Comparison of ENCODE assay signal across 26 cellular contexts in genomic region chr11:124756033-124756752, GRCh38. TPM values are rescaled to one million over a fixed set of nuclear protein-coding genes. Genes with fewer than 3 reads are reported as not detected.
DNase-seq lines count a peak whose midpoint lies in the region; ATAC-seq and TF ChIP-seq lines count a peak whose summit lies in the region.
"Had no signal": no experiment of that assay in that cellular context is flagged by ENCODE, and none has a peak within 500 bp of the region (broad histone marks: within the 10 kb centered on the region; RNA-seq: fewer than 3 reads in every experiment).

No MANE protein-coding gene starts in this region.

- H2BK120ac ChIP-seq in trophoblast cell (ENCODE audit: insufficient read depth, low read length, poor library complexity), result no peak overlapping the region

- no peak overlapping the region for H2AK5ac ChIP-seq in trophoblast cell (ENCODE audit: low read length)

- POLR2A ChIA-PET in WTC11 (lab: Charles Lee), result no interaction called here

- H3K27ac Mint-ChIP-seq in GM23338 (no peak overlapping the region), WTC11 (no peak overlapping the region), endothelial cell (ENCODE audit: unreplicated experiment) (no peak overlapping the region)
- H3K27ac Mint-ChIP-seq: HFFc6 had no signal

- H4K20me1 ChIP-seq in GM23338 (replicated peaks; ENCODE audit: insufficient read depth), result peaks cover 13% of the 10 kb centered on the region

- no peak overlapping the region for H4K8ac ChIP-seq in trophoblast cell (ENCODE audit: low read depth, low read length)

- H4K91ac ChIP-seq in trophoblast cell (ENCODE audit: low read depth, low read length), result no peak overlapping the region

- no peak for TF ChIP-seq CTCF in GM23338 (conservative IDR thresholded peaks at IDR 0.05; ENCODE audit: low read depth in 2 of 2)
- no peak for TF ChIP-seq CTCF in WTC11 (IDR thresholded peaks at IDR 0.05)
- no peak for TF ChIP-seq CTCF in endothelial cell (IDR thresholded peaks at IDR 0.05; ENCODE audit: unreplicated experiment)
- TF ChIP-seq CTCF in prostate gland (IDR thresholded peaks at IDR 0.05), result no peak

- peaks cover 45% of the 10 kb centered on the region for H3K4me1 Mint-ChIP-seq in GM23338
- peaks cover 56% of the 10 kb centered on the region for H3K4me1 Mint-ChIP-seq in WTC11
- H3K4me1 Mint-ChIP-seq in endothelial cell (ENCODE audit: unreplicated experiment), result peaks cover 64% of the 10 kb centered on the region

- H3K4ac ChIP-seq in trophoblast cell (ENCODE audit: low read depth, low read length), result no peak overlapping the region

- no peak overlapping the region for H3K14ac ChIP-seq in trophoblast cell (ENCODE audit: low read length)

- H3K4me1 ChIP-seq in GM23338 (ENCODE audit: insufficient read depth), result peaks cover 68% of the 10 kb centered on the region
- peaks cover 5 to 19% of the 10 kb centered on the region in 2 experiments for H3K4me1 ChIP-seq in trophoblast cell (ENCODE audit: control insufficient read depth in 1 of 2, insufficient read depth in 2 of 2, low read length in 2 of 2)
- no peaks in the 10 kb centered on the region for H3K4me1 ChIP-seq in prostate gland (replicated peaks)

- H4K12ac ChIP-seq in trophoblast cell (ENCODE audit: low read depth, low read length), result no peak overlapping the region

- H3K23ac ChIP-seq in trophoblast cell (ENCODE audit: low read length), result peak overlapping the region; percentile 31

- H3K4me2 ChIP-seq in GM23338, result peak overlapping the region; percentile 62
- no peak overlapping the region for H3K4me2 ChIP-seq in trophoblast cell (ENCODE audit: low read length)

- no peaks in the 10 kb centered on the region for H3K79me1 ChIP-seq in trophoblast cell (ENCODE audit: low read length)

- no peaks in the 10 kb centered on the region for H3K36me3 ChIP-seq in GM23338 (ENCODE audit: insufficient read depth)
- no peaks in the 10 kb centered on the region for H3K36me3 ChIP-seq in trophoblast cell (ENCODE audit: control insufficient read depth in 1 of 2, insufficient read depth in 2 of 2, low read length in 2 of 2)
- H3K36me3 ChIP-seq in prostate gland, result no peaks in the 10 kb centered on the region
- H3K36me3 ChIP-seq: HAP-1, MG63 had no signal

- H3K4me3 ChIP-seq in GM23338 (no peak overlapping the region), trophoblast cell (ENCODE audit: low read depth, low read length) (peak overlapping the region; percentile 23), prostate gland (no peak overlapping the region)
- H3K4me3 ChIP-seq: HAP-1, MG63 had no signal

- no peak overlapping the region for H2BK5ac ChIP-seq in trophoblast cell (ENCODE audit: low read depth, low read length, poor library complexity)

- H2AFZ ChIP-seq in GM23338, result no peak overlapping the region
- no peak overlapping the region for H2AFZ ChIP-seq in trophoblast cell (ENCODE audit: insufficient read depth, low read length, poor library complexity)

- CTCF ChIA-PET in WTC11 (lab: Charles Lee), result interaction anchor here (1.2 to 1.7 kb wide), 4 partner anchors 10 to 120 kb away, joined by 3 to 15 read pairs (median 6); no protein-coding TSS in a partner anchor

- H3K9me3 Mint-ChIP-seq in GM23338 (no peaks in the 10 kb centered on the region; the same call in 1 of the 3 replicates), WTC11 (no peaks in the 10 kb centered on the region), endothelial cell (ENCODE audit: unreplicated experiment) (no peaks in the 10 kb centered on the region)
- H3K9me3 Mint-ChIP-seq: CD4-positive, alpha-beta memory T cell; HFFc6 had no signal

- peaks cover 100% of the 10 kb centered on the region for H3K27me3 ChIP-seq in GM23338 (ENCODE audit: insufficient read depth)
- peaks cover 68% of the 10 kb centered on the region for H3K27me3 ChIP-seq in trophoblast cell (ENCODE audit: insufficient read depth, low read length)
- H3K27me3 ChIP-seq in prostate gland (replicated peaks; ENCODE audit: insufficient read depth), result peaks cover 11% of the 10 kb centered on the region
- H3K27me3 ChIP-seq: MG63 had no signal

- H3K4me3 Mint-ChIP-seq in GM23338 (peak overlapping the region; percentile 17; the same call in 1 of the 3 replicates), WTC11 (0 out of 2 replicates have a peak overlapping the region, but pooled peaks have one; percentile 6), endothelial cell (ENCODE audit: unreplicated experiment) (peak overlapping the region; percentile 84)
- H3K4me3 Mint-ChIP-seq: HFFc6 had no signal

- H3K79me2 ChIP-seq in GM23338 (replicated peaks; ENCODE audit: insufficient read depth), result no peaks in the 10 kb centered on the region
- no peaks in the 10 kb centered on the region for H3K79me2 ChIP-seq in trophoblast cell (ENCODE audit: control insufficient read depth, insufficient read depth, low read length, poor library complexity)

- TF ChIP-seq POLR2A in prostate gland (IDR thresholded peaks at IDR 0.05), result no peak

- ATAC-seq in GM23338, result no peak
- ATAC-seq in WTC11, result no peak
- ATAC-seq in HG02623 (IDR thresholded peaks at IDR 0.05; ENCODE audit: unreplicated experiment), result no peak

- intact Hi-C loops in prostate gland (cut with DNase I), result no loop called here

- no peaks in the 10 kb centered on the region for H3K36me3 Mint-ChIP-seq in GM23338 (ENCODE audit: low read depth)
- H3K36me3 Mint-ChIP-seq in WTC11, result no peaks in the 10 kb centered on the region
- peaks cover 67% of the 10 kb centered on the region for H3K36me3 Mint-ChIP-seq in endothelial cell (ENCODE audit: low read depth, unreplicated experiment)
- H3K36me3 Mint-ChIP-seq: CD4-positive, alpha-beta memory T cell had no signal

- H2BK12ac ChIP-seq in trophoblast cell (ENCODE audit: low read length), result no peak overlapping the region

- H3K27ac ChIP-seq in GM23338 (ENCODE audit: low read depth) (no peak overlapping the region), trophoblast cell (ENCODE audit: low read depth, low read length) (no peak overlapping the region), prostate gland (no peak overlapping the region)

- no peak overlapping the region for H3K18ac ChIP-seq in trophoblast cell (ENCODE audit: low read length)

- no peak for DNase-seq in GM23338 (ENCODE audit: low spot score)
- no peak for DNase-seq in WTC11 (ENCODE audit: low spot score)
- no peak for DNase-seq in endothelial cell (ENCODE audit: low spot score)
- no peak for DNase-seq in trophoblast cell
- DNase-seq in inferior parietal cortex (ENCODE audit: extremely low spot score), result no peak
- no peak for DNase-seq in prostate gland (ENCODE audit: low spot score)
- no peak for DNase-seq in activated T-cell treated with anti-CD3 and anti-CD28 coated beads, Interleukin-2, amount 50 U/mL, for 1 hour
- DNase-seq: C1 segment of cervical spinal cord; CD4-positive, alpha-beta memory T cell; COR-L47; DMS53; HFFc6; KG1; MG63; NCI-H1417; NCI-H1694; NCI-H2029 treated with DMSO at 0.1 percent for 48 hours; NCI-H446 treated with DMSO at 0.1 percent for 48 hours; NCI-H526; Right ventricle myocardium superior; RPMI8226 had no signal

- H3F3A ChIP-seq in GM23338 (replicated peaks; ENCODE audit: low read depth), result peaks cover 3% of the 10 kb centered on the region; the same call in 1 of the 2 replicates

- no peak overlapping the region for H3K9ac ChIP-seq in trophoblast cell (ENCODE audit: low read length)

- peaks cover 12% of the 10 kb centered on the region for H3K9me3 ChIP-seq in trophoblast cell (ENCODE audit: insufficient read depth, low read depth, low read length)
- no peaks in the 10 kb centered on the region for H3K9me3 ChIP-seq in prostate gland
- H3K9me3 ChIP-seq: HAP-1, MG63 had no signal

- whole genome bisulfite sequencing in trophoblast cell (ENCODE audit: extremely low coverage, insufficient coverage, insufficient read length), result no CpG with 5 or more reads among the region's 9 CpGs
- WGBS in prostate gland, result 28% methylated on average over 9 of the region's 9 CpGs

- H3K27me3 Mint-ChIP-seq in GM23338 (ENCODE audit: insufficient read depth, low read depth, poor library complexity), result peaks cover 98% of the 10 kb centered on the region
- peaks cover 100% of the 10 kb centered on the region for H3K27me3 Mint-ChIP-seq in WTC11 (ENCODE audit: low read depth)
- peaks cover 22% of the 10 kb centered on the region for H3K27me3 Mint-ChIP-seq in endothelial cell (ENCODE audit: unreplicated experiment)

- H3K9me2 ChIP-seq in GM23338 (ENCODE audit: insufficient read depth), result no peaks in the 10 kb centered on the region

TF ChIP-seq in GM23338, 12 proteins besides CTCF, POLR2A, EP300 and RAD21 (continues in another document):
- TF ChIP-seq EZH2phosphoT487 (IDR thresholded peaks at IDR 0.05; ENCODE audit: unreplicated experiment), result no peak
- no peak for TF ChIP-seq POLR2AphosphoS5 (IDR thresholded peaks at IDR 0.05; ENCODE audit: low read depth)
- TF ChIP-seq ZNF114 (CRISPR knock-in tag; IDR thresholded peaks at IDR 0.05), result no peak
- peak; percentile 42 for TF ChIP-seq EZH2 (IDR thresholded peaks at IDR 0.05; ENCODE audit: low read depth, unreplicated experiment)

TF ChIP-seq in WTC11, 78 proteins besides CTCF, POLR2A, EP300 and RAD21:
- no peak for TF ChIP-seq SOX15 (CRISPR knock-in tag; IDR thresholded peaks at IDR 0.05)
- no peak for TF ChIP-seq GRHL2 (CRISPR knock-in tag; IDR thresholded peaks at IDR 0.05; ENCODE audit: insufficient replicate concordance, severe bottlenecking)
- TF ChIP-seq TCF7 (CRISPR knock-in tag; IDR thresholded peaks at IDR 0.05; ENCODE audit: low read depth), result no peak

RNA-seq across cellular contexts. Expression of gene VSIG2, which starts 4.1 kb away (rescaled TPM):
- total RNA-seq in GM23338 (2014; rRNA removed; shearing (Covaris generic)), result not detected in 2 replicates
- 0.19 TPM in 1 of 2 replicates, not detected in the other for polyA plus RNA-seq in GM23338 (2016; fragmentation: Nextera tagmentation; extraction: Ambion mirVana)
- total RNA-seq in WTC11 (2021), result 0.46 to 0.79 TPM (median 0.71 TPM) in 3 replicates
- 8.6 TPM for total RNA-seq in endothelial cell (ENCODE audit: unreplicated experiment)
- polyA plus RNA-seq in trophoblast cell (2013), result 0.04 TPM in 1 of 2 replicates, not detected in the other
- 10 to 100 TPM; 28.2 to 38.6 TPM for total RNA-seq in prostate gland
- total RNA-seq: A673, Daoy, G401 had no signal

RNA-seq across cellular contexts. Expression of gene ESAM, which starts 5.9 kb away (rescaled TPM):
- not detected in 2 replicates for total RNA-seq in GM23338 (2014; rRNA removed; shearing (Covaris generic))
- polyA plus RNA-seq in GM23338 (2016; fragmentation: Nextera tagmentation; extraction: Ambion mirVana), result 0.32 and 0.50 TPM in 2 replicates
- total RNA-seq in WTC11 (2021) (0.44 to 0.64 TPM (median 0.48 TPM) in 3 replicates), endothelial cell (ENCODE audit: unreplicated experiment) (490 TPM), prostate gland (10 to 100 TPM; 12.1 to 18.6 TPM)
- polyA plus RNA-seq in trophoblast cell (2013), result 4.6 and 4.8 TPM in 2 replicates
- total RNA-seq: G401 had no signal

RNA-seq across cellular contexts. Expression of gene NRGN, which starts 16.5 kb away (rescaled TPM):
- 0.24 TPM in 1 of 2 replicates, not detected in the other for total RNA-seq in GM23338 (2014; rRNA removed; shearing (Covaris generic))
- 0.61 TPM in 2 replicates for polyA plus RNA-seq in GM23338 (2016; fragmentation: Nextera tagmentation; extraction: Ambion mirVana)
- total RNA-seq in WTC11 (2021), result 1.9 to 2.9 TPM (median 2.5 TPM) in 3 replicates
- 17.0 TPM for total RNA-seq in endothelial cell (ENCODE audit: unreplicated experiment)
- 0.63 and 0.67 TPM in 2 replicates for polyA plus RNA-seq in trophoblast cell (2013)
- 1 to 10 TPM; 1.2 to 1.8 TPM for total RNA-seq in prostate gland
- polyA plus RNA-seq: CD4-positive, alpha-beta memory T cell had no signal

RNA-seq across cellular contexts. Expression of gene MSANTD2, which starts 44.0 kb away (rescaled TPM):
- 34.4 and 39.5 TPM in 2 replicates for total RNA-seq in GM23338 (2014; rRNA removed; shearing (Covaris generic))
- polyA plus RNA-seq in GM23338 (2016; fragmentation: Nextera tagmentation; extraction: Ambion mirVana), result 15.3 and 18.7 TPM in 2 replicates
- 16.5 to 17.5 TPM (median 16.8 TPM) in 3 replicates for total RNA-seq in WTC11 (2021)
- 32.4 TPM for total RNA-seq in endothelial cell (ENCODE audit: unreplicated experiment)
- 8.2 and 8.7 TPM in 2 replicates for polyA plus RNA-seq in trophoblast cell (2013)
- total RNA-seq in prostate gland, result 10 to 100 TPM; 12.3 to 22.9 TPM

Comparison
In these comparisons a context has a peak if more than half of its experiments do, and no peak if none do; other contexts are left out.
1. H3K4me3 Mint-ChIP-seq: peak in every context shown above with its lines; median percentile 84 in endothelial cell; 17 in GM23338; 6 in WTC11.
2. RNA of gene ESAM, which starts 5.9 kb away (total RNA-seq): 490 TPM in endothelial cell (single experiment); 12.1 to 18.6 TPM in prostate gland, 0.44 to 0.64 TPM in WTC11 and not detected in GM23338; every median in the first group is over 10 times any median in the second.